8 cellular contexts compared by ENCODE assay signal in the genomic region with DNA sequence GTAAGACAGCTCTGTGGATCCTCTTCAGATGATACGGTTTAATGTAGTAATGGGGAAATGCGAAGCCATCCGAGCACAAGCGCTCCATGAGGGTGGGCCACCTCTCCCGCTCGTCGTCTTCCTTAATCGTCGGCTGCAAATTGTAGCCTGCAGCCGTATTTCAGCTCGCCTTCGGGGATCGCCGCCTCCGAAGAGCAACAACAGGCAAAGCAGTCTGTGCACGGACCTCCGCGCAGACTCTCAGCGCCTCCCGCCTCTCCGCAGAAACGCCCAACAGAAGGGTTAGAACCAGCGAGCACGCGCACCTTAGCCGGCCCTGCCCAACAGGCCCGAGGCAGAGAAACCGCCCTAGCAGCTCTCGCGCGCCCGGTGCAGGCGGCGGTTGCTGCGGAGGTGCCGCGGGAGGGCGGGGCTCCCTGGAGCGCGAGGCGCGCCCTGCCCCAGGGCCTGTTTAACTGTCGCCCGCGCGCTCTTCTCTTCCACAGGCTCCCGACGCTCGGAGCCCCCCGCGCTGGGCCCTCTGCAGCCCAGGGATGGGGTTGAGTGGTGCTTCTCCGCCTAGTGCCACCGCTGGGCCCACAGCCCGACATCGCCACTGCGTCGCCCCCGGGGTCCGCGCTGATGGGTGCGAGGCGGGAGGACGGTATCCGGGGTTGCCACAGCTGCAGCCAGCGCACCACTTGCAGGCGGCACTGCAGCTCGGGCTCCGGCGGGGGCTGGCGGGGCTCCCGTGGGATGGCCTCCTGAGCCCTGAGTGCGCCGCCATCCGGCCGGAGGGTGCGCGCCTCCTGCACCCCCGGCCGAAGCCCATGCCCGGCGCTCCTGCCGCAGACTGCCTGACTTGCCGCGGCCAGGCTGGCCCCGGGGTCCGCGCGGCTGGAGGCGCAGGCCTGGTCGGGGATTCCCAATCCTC. TPM values are rescaled to one million over a fixed set of nuclear protein-coding genes. Genes with fewer than 3 reads are reported as not detected.
DNase-seq lines count a peak whose midpoint lies in the region; ATAC-seq and TF ChIP-seq lines count a peak whose summit lies in the region.
"Not testable (repeated sequence)": the region's sequence is repeated elsewhere in the genome, so short reads cannot be mapped to it uniquely, and the experiment has no call there.

TSS of gene ANKRD36B (minus strand) at position 280 of the 913 bp plus-strand sequence. CDS start at position 88, 192 bp downstream.

- H3K9me3 ChIP-seq in CD4-positive, CD25-positive, alpha-beta regulatory T cell (ENCODE audit: control insufficient read depth in 2 of 2, low read length in 2 of 2) = not testable (repeated sequence)

- H3K4me3 ChIP-seq in CD4-positive, CD25-positive, alpha-beta regulatory T cell (ENCODE audit: low read depth, low read length) = peak within 1 kb of the TSS; percentile 78

- H3K9me3 Mint-ChIP-seq in CD4-positive, CD25-positive, alpha-beta regulatory T cell; nephron: not testable (repeated sequence)

- not testable (repeated sequence) for TF ChIP-seq CTCF in nephron (IDR thresholded peaks at IDR 0.05; ENCODE audit: unreplicated experiment in 3 of 3)

- H3K36me3 ChIP-seq in CD4-positive, CD25-positive, alpha-beta regulatory T cell (ENCODE audit: control insufficient read depth, insufficient read depth, low read length) = not testable (repeated sequence)

- H3K27me3 ChIP-seq in CD4-positive, CD25-positive, alpha-beta regulatory T cell (ENCODE audit: control insufficient read depth, insufficient read depth, low read length) = not testable (repeated sequence)

- peak within 1 kb of the TSS; percentile 83 for H3K27ac ChIP-seq in CD4-positive, CD25-positive, alpha-beta regulatory T cell (ENCODE audit: insufficient read depth, low read length, poor library complexity, severe bottlenecking)

- peak within 1 kb of the TSS; percentile 93 to 100 (median 98) for H3K4me3 Mint-ChIP-seq in CD4-positive, CD25-positive, alpha-beta regulatory T cell
- peak within 1 kb of the TSS; percentile 97 to 100 (median 99) for H3K4me3 Mint-ChIP-seq in nephron

- H3K4me1 ChIP-seq in CD4-positive, CD25-positive, alpha-beta regulatory T cell (ENCODE audit: control insufficient read depth, insufficient read depth, low read length, poor library complexity, severe bottlenecking) = not testable (repeated sequence)

- not testable (repeated sequence) for H3K4me1 Mint-ChIP-seq in CD4-positive, CD25-positive, alpha-beta regulatory T cell; nephron

- ATAC-seq in CD4-positive, CD25-positive, alpha-beta regulatory T cell (ENCODE audit: low read depth in 2 of 2) = peak; percentile 71 to 78
- ATAC-seq in GM21360 (IDR thresholded peaks at IDR 0.05; ENCODE audit: unreplicated experiment) = peak; percentile 62
- ATAC-seq in HG03457 (IDR thresholded peaks at IDR 0.05; ENCODE audit: unreplicated experiment) = peak; percentile 51

- peak within 1 kb of the TSS; percentile 96 to 100 (median 100) for H3K27ac Mint-ChIP-seq in CD4-positive, CD25-positive, alpha-beta regulatory T cell
- H3K27ac Mint-ChIP-seq in nephron = peak within 1 kb of the TSS; percentile 96 to 99 (median 99)

- peaks cover 25% of the 10 kb centered on the region for H3K27me3 Mint-ChIP-seq in CD4-positive, CD25-positive, alpha-beta regulatory T cell
- not testable (repeated sequence) for H3K27me3 Mint-ChIP-seq in nephron (ENCODE audit: low read depth)

- H3K36me3 Mint-ChIP-seq in CD4-positive, CD25-positive, alpha-beta regulatory T cell; nephron (ENCODE audit: low read depth): not testable (repeated sequence)

- DNase-seq in CD4-positive, CD25-positive, alpha-beta regulatory T cell = peak; percentile 63 to 83 (median 65)
- DNase-seq in T-helper 2 cell = peak; percentile 40 to 73 (median 61)
- DNase-seq in amniotic epithelial cell (ENCODE audit: low read depth) = peak; percentile 53
- not testable (repeated sequence) for DNase-seq in glomerular endothelial cell (ENCODE audit: extremely low read depth, low read depth, low spot score)
- peak; percentile 16 to 35 for DNase-seq in stimulated activated CD8-positive, alpha-beta memory T cell treated with anti-CD3 and anti-CD28 coated beads, Interleukin-4, amount 100 ng/mL, for 1 hour (ENCODE audit: low read depth in 2 of 2, low spot score in 1 of 2)

RNA-seq across cellular contexts. Expression of gene ANKRD36B, which starts in this region (rescaled TPM):
- 108 TPM for total RNA-seq in CD4-positive, CD25-positive, alpha-beta regulatory T cell
- polyA plus RNA-seq in CD4-positive, CD25-positive, alpha-beta regulatory T cell = 10 to 100 TPM; 12.1 to 15.6 (median 13.7) TPM
- 38.1 and 51.2 TPM in 2 replicates for total RNA-seq in glomerular endothelial cell
